ENCODE assay signal across 11 cellular contexts in the genomic region with DNA sequence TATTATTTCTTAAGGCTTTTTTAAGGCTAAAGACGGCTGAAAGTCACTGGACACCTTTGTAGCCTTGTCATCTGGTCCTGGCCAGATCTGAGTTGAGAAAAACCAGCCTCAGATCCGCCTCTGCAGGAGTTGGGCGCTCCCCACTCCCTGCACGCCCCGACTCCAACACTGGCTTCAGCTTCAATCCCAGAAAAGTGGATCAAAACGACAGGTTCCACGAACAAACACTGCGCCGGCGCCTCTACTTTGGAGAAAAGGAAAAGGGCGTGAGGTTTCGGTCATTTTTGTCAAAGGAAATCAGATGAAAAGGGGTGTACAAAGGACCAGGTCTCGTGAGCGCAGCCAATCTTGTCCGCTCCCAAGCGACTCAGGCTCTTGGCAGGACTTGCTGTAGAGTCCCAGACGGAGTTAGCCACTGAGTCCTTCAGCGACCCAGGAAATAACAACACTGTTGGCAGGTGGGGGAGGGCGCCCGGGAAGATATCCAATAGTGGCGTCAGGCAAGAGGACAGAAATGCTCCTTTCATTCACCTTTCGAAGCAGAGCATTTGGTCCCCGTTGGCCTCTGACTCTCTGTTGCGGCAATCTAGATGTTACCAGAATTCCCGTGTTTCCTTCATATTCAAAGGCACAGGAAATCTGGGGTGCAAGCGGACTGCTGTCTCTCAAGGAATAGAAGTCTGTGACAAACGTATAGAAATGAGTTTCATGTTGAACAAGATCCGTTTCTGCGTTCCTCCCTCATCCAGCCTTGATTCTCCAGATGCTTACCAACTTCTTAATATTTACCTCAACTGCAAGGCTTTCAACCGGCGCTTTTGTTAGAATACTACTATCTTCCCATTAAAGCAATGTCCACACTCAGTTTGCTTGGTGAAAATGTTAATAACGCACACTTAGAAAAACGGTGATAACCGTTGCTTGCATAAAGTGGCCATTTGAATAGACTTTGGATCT. TPM values are rescaled to one million over a fixed set of nuclear protein-coding genes. Genes with fewer than 3 reads are reported as not detected.
DNase-seq lines count a peak whose midpoint lies in the region; ATAC-seq, FAIRE-seq and TF ChIP-seq lines count a peak whose summit lies in the region.
"Had no signal": no experiment of that assay in that cellular context is flagged by ENCODE, and none has a peak within 500 bp of the region (broad histone marks: within the 10 kb centered on the region; RNA-seq: fewer than 3 reads in every experiment).

No MANE protein-coding gene starts in this region.

- H3K27ac ChIP-seq in brain microvascular endothelial cell (no peak overlapping the region), stomach smooth muscle (ENCODE audit: low read length) (no peak overlapping the region)
- H3K27ac ChIP-seq: right lobe of liver had no signal

- no peak for DNase-seq in activated CD4-positive, alpha-beta T cell treated with anti-CD3 and anti-CD28 coated beads, Interleukin-2, amount 10 ng/mL, durations not matched to agents 24 days and 14 days
- DNase-seq in activated CD4-positive, alpha-beta T cell treated with anti-CD3 and anti-CD28 coated beads, Interleukin-2, amount 50 U/mL, for 1 hour = no peak
- DNase-seq in brain microvascular endothelial cell (no peak), islet precursor cell (peak; percentile 63), Caco-2 (no peak), RCC 7860 (ENCODE audit: low spot score) (no peak)
- DNase-seq: dermis blood vessel endothelial cell, NCI-H345, right lobe of liver had no signal

- peaks cover 22% of the 10 kb centered on the region for H3K4me1 ChIP-seq in stomach smooth muscle (ENCODE audit: control insufficient read depth, insufficient read depth, low read length)
- H3K4me1 ChIP-seq in Caco-2 = no peaks in the 10 kb centered on the region

- no peaks in the 10 kb centered on the region for H3K9me3 ChIP-seq in stomach smooth muscle (ENCODE audit: control insufficient read depth in 2 of 2, low read length in 2 of 2)
- H3K9me3 ChIP-seq in Caco-2 = no peaks in the 10 kb centered on the region
- H3K9me3 ChIP-seq: right lobe of liver had no signal

- H3K27me3 Mint-ChIP-seq in activated CD4-positive, alpha-beta T cell treated with anti-CD3 and anti-CD28 coated beads, Interleukin-2, amount 10 ng/mL, durations not matched to agents 24 days and 14 days = peaks cover 56% of the 10 kb centered on the region
- H3K27me3 Mint-ChIP-seq in Caco-2 (ENCODE audit: insufficient read depth, unreplicated experiment) = no peaks in the 10 kb centered on the region

- in situ Hi-C loops in brain microvascular endothelial cell (cut with HindIII; ENCODE audit: low pct_ligation_motif_present, low sequenced_read_pairs) = no loop called here

- FAIRE-seq in RCC 7860 (lab: Jason Lieb, UNC) = no peak

- H3K36me3 Mint-ChIP-seq in activated CD4-positive, alpha-beta T cell treated with anti-CD3 and anti-CD28 coated beads, Interleukin-2, amount 10 ng/mL, durations not matched to agents 24 days and 14 days (ENCODE audit: low read depth) = no peaks in the 10 kb centered on the region
- no peaks in the 10 kb centered on the region for H3K36me3 Mint-ChIP-seq in Caco-2 (ENCODE audit: insufficient read depth, unreplicated experiment)

- peaks cover 30% of the 10 kb centered on the region for H3K27me3 ChIP-seq in brain microvascular endothelial cell (replicated peaks)
- peaks cover 16 to 40% of the 10 kb centered on the region in 2 donors for H3K27me3 ChIP-seq in stomach smooth muscle (ENCODE audit: control insufficient read depth in 1 of 2, insufficient read depth in 2 of 2, low read length in 2 of 2)
- no peaks in the 10 kb centered on the region for H3K27me3 ChIP-seq in Caco-2 (replicated peaks; ENCODE audit: control insufficient read depth, insufficient read depth, low read length)

- CTCF ChIA-PET in Caco-2 (lab: Charles Lee) = no interaction called here

- H3K36me3 ChIP-seq in brain microvascular endothelial cell (replicated peaks) = no peaks in the 10 kb centered on the region
- H3K36me3 ChIP-seq in stomach smooth muscle (ENCODE audit: control insufficient read depth in 2 of 2, insufficient read depth in 2 of 2, low read length in 2 of 2) = no peaks in the 10 kb centered on the region
- no peaks in the 10 kb centered on the region for H3K36me3 ChIP-seq in Caco-2 (ENCODE audit: control insufficient read depth, insufficient read depth, low read length)
- H3K36me3 ChIP-seq: right lobe of liver had no signal

- ATAC-seq in HG02970 (IDR thresholded peaks at IDR 0.05; ENCODE audit: low FRiP score, unreplicated experiment) = no peak

- TF ChIP-seq CTCF in brain microvascular endothelial cell (IDR thresholded peaks at IDR 0.05; ENCODE audit: low read depth, low read length, missing control alignments) (no peak), Caco-2 (IDR thresholded peaks at IDR 0.05; ENCODE audit: insufficient read depth in 1 of 2, low read depth in 1 of 2, low read length in 1 of 2, severe bottlenecking in 1 of 2, unreplicated experiment in 1 of 2) (no peak)

- H3K4me3 ChIP-seq in brain microvascular endothelial cell (ENCODE audit: low read depth, low read length) (peak overlapping the region; percentile 22), stomach smooth muscle (ENCODE audit: low read length in 2 of 2) (peak overlapping the region; percentile 2 to 31), Caco-2 (ENCODE audit: low read depth, low read length) (no peak overlapping the region)

- POLR2A ChIA-PET in Caco-2 (lab: Charles Lee) = interaction anchor here (0.7 kb wide), 1 partner anchor 389 kb away, joined by 4 read pairs; a partner anchor contains a TSS

- no peak overlapping the region for H3K27ac Mint-ChIP-seq in activated CD4-positive, alpha-beta T cell treated with anti-CD3 and anti-CD28 coated beads, Interleukin-2, amount 10 ng/mL, durations not matched to agents 24 days and 14 days
- no peak overlapping the region for H3K27ac Mint-ChIP-seq in Caco-2 (ENCODE audit: unreplicated experiment)

- H3K4me1 Mint-ChIP-seq in activated CD4-positive, alpha-beta T cell treated with anti-CD3 and anti-CD28 coated beads, Interleukin-2, amount 10 ng/mL, durations not matched to agents 24 days and 14 days = peaks cover 14% of the 10 kb centered on the region
- H3K4me1 Mint-ChIP-seq in Caco-2 (ENCODE audit: low read depth, unreplicated experiment) = no peaks in the 10 kb centered on the region

- no TSS peak for BruUV-seq in Caco-2 (replicated peaks; lab: Mats Ljungman, UMichigan)

- peak overlapping the region; percentile 62 for H3K4me3 Mint-ChIP-seq in activated CD4-positive, alpha-beta T cell treated with anti-CD3 and anti-CD28 coated beads, Interleukin-2, amount 10 ng/mL, durations not matched to agents 24 days and 14 days
- H3K4me3 Mint-ChIP-seq in Caco-2 (ENCODE audit: unreplicated experiment) = no peak overlapping the region

- no peak overlapping the region for H3K9ac ChIP-seq in stomach smooth muscle (ENCODE audit: low read length in 2 of 2)

- H3K9me3 Mint-ChIP-seq in activated CD4-positive, alpha-beta T cell treated with anti-CD3 and anti-CD28 coated beads, Interleukin-2, amount 10 ng/mL, durations not matched to agents 24 days and 14 days = peaks cover 3% of the 10 kb centered on the region
- peaks cover 10% of the 10 kb centered on the region for H3K9me3 Mint-ChIP-seq in Caco-2 (ENCODE audit: unreplicated experiment)

- intact Hi-C loops in activated CD4-positive, alpha-beta T cell treated with anti-CD3 and anti-CD28 coated beads, Interleukin-2, amount 10 ng/mL, durations not matched to agents 24 days and 14 days (cut with micrococcal nuclease) = loop anchor here (2.0 to 10.0 kb wide), 4 partner anchors 83 to 1924 kb away; a partner anchor contains a TSS
- intact Hi-C loops in Caco-2 (cut with micrococcal nuclease; ENCODE audit: unreplicated experiment) = no loop called here

RNA-seq across cellular contexts. Expression of a gene that starts 1.8 kb away (rescaled TPM):
- total RNA-seq in activated CD4-positive, alpha-beta T cell treated with anti-CD3 and anti-CD28 coated beads, Interleukin-2, amount 10 ng/mL, durations not matched to agents 24 days and 14 days = 2.1 and 2.2 TPM in 2 replicates
- total RNA-seq in Caco-2 (2022) = not detected in 2 replicates
